28 cellular contexts compared by ENCODE assay signal in genomic region chr3:71997066-71997653, GRCh38.
DNase-seq lines count a peak whose midpoint lies in the region; ATAC-seq, FAIRE-seq and TF ChIP-seq lines count a peak whose summit lies in the region.
"Had no signal": no experiment of that assay in that cellular context is flagged by ENCODE, and none has a peak within 500 bp of the region (broad histone marks: within the 10 kb centered on the region; RNA-seq: fewer than 3 reads in every experiment).

No MANE protein-coding gene starts in this region.

- DNase-seq in activated CD4-positive, alpha-beta T cell treated with anti-CD3 and anti-CD28 coated beads, Interleukin-2, amount 10 ng/mL, durations not matched to agents 7 days and 5 days = no peak
- no peak for DNase-seq in activated CD4-positive, alpha-beta T cell treated with anti-CD3 and anti-CD28 coated beads, Interleukin-2, amount 50 U/mL, for 48 hours
- DNase-seq in GM12891 (ENCODE audit: insufficient read length, low spot score) (no peak), fibroblast of pulmonary artery (ENCODE audit: low read depth) (peak; percentile 3), NCI-H1694 (lab: John Stamatoyannopoulos, UW) (no peak)
- no peak for DNase-seq in stimulated activated CD4-positive, alpha-beta T cell treated with anti-CD3 and anti-CD28 coated beads, Interleukin-4, amount 100 ng/mL, for 1 hour
- DNase-seq: ACHN; activated CD4-positive, alpha-beta T cell treated with anti-CD3 and anti-CD28 coated beads, Interleukin-2, amount 50 U/mL, for 1 hour; activated effector memory CD4-positive, alpha-beta T cell treated with anti-CD3 and anti-CD28 coated beads, Interleukin-2, amount 50 U/mL, for 16 hours; CD8-positive, alpha-beta memory T cell; central memory CD4-positive, alpha-beta T cell; cortex of kidney; effector memory CD8-positive, alpha-beta T cell; GOT3; mammary epithelial cell; NCI-H1048; NCI-H1694 treated with DMSO at 0.1 percent for 48 hours; NCI-H2171 treated with DMSO at 0.1 percent for 48 hours; NCI-H524; ovary; retina; stimulated activated naive CD8-positive, alpha-beta T cell treated with anti-CD3 and anti-CD28 coated beads, Interleukin-15, Interleukin-2, amounts not matched to agents 100 U/mL and 50 U/mL, for 24 hours had no signal

- H3K4me3 ChIP-seq in fibroblast of pulmonary artery (replicated peaks; ENCODE audit: low read depth, low read length) = no peak overlapping the region
- H3K4me3 ChIP-seq: ovary, smooth muscle cell, thoracic aorta had no signal

- CTCF ChIA-PET in activated CD4-positive, alpha-beta T cell treated with anti-CD3 and anti-CD28 coated beads, Interleukin-2, amount 10 ng/mL, durations not matched to agents 7 days and 5 days (lab: Charles Lee) = interaction anchor here (1.7 kb wide), 1 partner anchor 13 kb away, joined by 5 read pairs; no protein-coding TSS in a partner anchor

- H3K4me1 Mint-ChIP-seq in activated CD4-positive, alpha-beta T cell treated with anti-CD3 and anti-CD28 coated beads, Interleukin-2, amount 10 ng/mL, durations not matched to agents 7 days and 5 days = peaks cover 25% of the 10 kb centered on the region
- peaks cover 18% of the 10 kb centered on the region for H3K4me1 Mint-ChIP-seq in activated T-helper 17 cell treated with anti-CD3 and anti-CD28 coated beads, Interleukin-2, amount 50 U/mL, for 72 hours
- H3K4me1 Mint-ChIP-seq: B cell; CD8-positive, alpha-beta memory T cell had no signal

- POLR2A ChIA-PET in activated CD4-positive, alpha-beta T cell treated with anti-CD3 and anti-CD28 coated beads, Interleukin-2, amount 10 ng/mL, durations not matched to agents 7 days and 5 days (lab: Charles Lee) = no interaction called here

- peak; percentile 41 for ATAC-seq in activated T-helper 17 cell treated with anti-CD3 and anti-CD28 coated beads, Interleukin-2, amount 50 U/mL, for 72 hours (replicated peaks)
- ATAC-seq: effector memory CD8-positive, alpha-beta T cell; stimulated activated naive CD8-positive, alpha-beta T cell treated with anti-CD3 and anti-CD28 coated beads, Interleukin-15, Interleukin-2, amounts not matched to agents 100 U/mL and 50 U/mL, for 24 hours had no signal

- H3K27ac Mint-ChIP-seq in activated CD4-positive, alpha-beta T cell treated with anti-CD3 and anti-CD28 coated beads, Interleukin-2, amount 10 ng/mL, durations not matched to agents 7 days and 5 days = peak overlapping the region; percentile 2
- peak overlapping the region; percentile 89 for H3K27ac Mint-ChIP-seq in activated T-helper 17 cell treated with anti-CD3 and anti-CD28 coated beads, Interleukin-2, amount 50 U/mL, for 72 hours
- H3K27ac Mint-ChIP-seq: activated naive CD8-positive, alpha-beta T cell; B cell; CD8-positive, alpha-beta memory T cell; effector memory CD8-positive, alpha-beta T cell had no signal

- TF ChIP-seq POLR2A in GM12891 (IDR thresholded peaks at IDR 0.05; ENCODE audit: low read depth, low read length) = no peak

- H3K27me3 Mint-ChIP-seq in activated CD4-positive, alpha-beta T cell treated with anti-CD3 and anti-CD28 coated beads, Interleukin-2, amount 10 ng/mL, durations not matched to agents 7 days and 5 days = no peaks in the 10 kb centered on the region
- H3K27me3 Mint-ChIP-seq in activated T-helper 17 cell treated with anti-CD3 and anti-CD28 coated beads, Interleukin-2, amount 50 U/mL, for 72 hours = peaks cover 17% of the 10 kb centered on the region

- peak; percentile 13 for FAIRE-seq in GM12891 (lab: Jason Lieb, UNC)
- FAIRE-seq: GM18507 had no signal

- H3K36me3 Mint-ChIP-seq in activated CD4-positive, alpha-beta T cell treated with anti-CD3 and anti-CD28 coated beads, Interleukin-2, amount 10 ng/mL, durations not matched to agents 7 days and 5 days (ENCODE audit: low read depth) = peaks cover 4% of the 10 kb centered on the region
- H3K36me3 Mint-ChIP-seq in activated T-helper 17 cell treated with anti-CD3 and anti-CD28 coated beads, Interleukin-2, amount 50 U/mL, for 72 hours (ENCODE audit: low read depth) = no peaks in the 10 kb centered on the region
- H3K36me3 Mint-ChIP-seq: activated naive CD8-positive, alpha-beta T cell; CD8-positive, alpha-beta memory T cell had no signal

- no peak overlapping the region for H3K4me3 Mint-ChIP-seq in activated CD4-positive, alpha-beta T cell treated with anti-CD3 and anti-CD28 coated beads, Interleukin-2, amount 10 ng/mL, durations not matched to agents 7 days and 5 days
- peak overlapping the region; percentile 45 for H3K4me3 Mint-ChIP-seq in activated T-helper 17 cell treated with anti-CD3 and anti-CD28 coated beads, Interleukin-2, amount 50 U/mL, for 72 hours
- H3K4me3 Mint-ChIP-seq: activated naive CD8-positive, alpha-beta T cell; B cell; CD8-positive, alpha-beta memory T cell; effector memory CD8-positive, alpha-beta T cell had no signal

- TF ChIP-seq CTCF in fibroblast of pulmonary artery (IDR thresholded peaks at IDR 0.05; ENCODE audit: low read length, missing control alignments) = no peak

- peaks cover 9% of the 10 kb centered on the region for H3K9me3 Mint-ChIP-seq in activated CD4-positive, alpha-beta T cell treated with anti-CD3 and anti-CD28 coated beads, Interleukin-2, amount 10 ng/mL, durations not matched to agents 7 days and 5 days
- peaks cover 5% of the 10 kb centered on the region for H3K9me3 Mint-ChIP-seq in activated T-helper 17 cell treated with anti-CD3 and anti-CD28 coated beads, Interleukin-2, amount 50 U/mL, for 72 hours
- H3K9me3 Mint-ChIP-seq: effector memory CD8-positive, alpha-beta T cell had no signal

TF ChIP-seq in GM12891, 5 proteins besides CTCF, POLR2A, EP300 and RAD21:
- TF ChIP-seq PAX5 (IDR thresholded peaks at IDR 0.05; ENCODE audit: insufficient read depth, low read length, severe bottlenecking) (no peak), POU2F2 (IDR thresholded peaks at IDR 0.05; ENCODE audit: low read depth, low read length) (no peak), TAF1 (IDR thresholded peaks at IDR 0.05; ENCODE audit: low read depth, low read length) (no peak), POLR2AphosphoS5 (IDR thresholded peaks at IDR 0.05; ENCODE audit: low read depth, low read length) (no peak), SPI1 (IDR thresholded peaks at IDR 0.05; ENCODE audit: low read depth, low read length) (no peak)
